Comparison of ENCODE assay signal across 25 cellular contexts in the genomic region with DNA sequence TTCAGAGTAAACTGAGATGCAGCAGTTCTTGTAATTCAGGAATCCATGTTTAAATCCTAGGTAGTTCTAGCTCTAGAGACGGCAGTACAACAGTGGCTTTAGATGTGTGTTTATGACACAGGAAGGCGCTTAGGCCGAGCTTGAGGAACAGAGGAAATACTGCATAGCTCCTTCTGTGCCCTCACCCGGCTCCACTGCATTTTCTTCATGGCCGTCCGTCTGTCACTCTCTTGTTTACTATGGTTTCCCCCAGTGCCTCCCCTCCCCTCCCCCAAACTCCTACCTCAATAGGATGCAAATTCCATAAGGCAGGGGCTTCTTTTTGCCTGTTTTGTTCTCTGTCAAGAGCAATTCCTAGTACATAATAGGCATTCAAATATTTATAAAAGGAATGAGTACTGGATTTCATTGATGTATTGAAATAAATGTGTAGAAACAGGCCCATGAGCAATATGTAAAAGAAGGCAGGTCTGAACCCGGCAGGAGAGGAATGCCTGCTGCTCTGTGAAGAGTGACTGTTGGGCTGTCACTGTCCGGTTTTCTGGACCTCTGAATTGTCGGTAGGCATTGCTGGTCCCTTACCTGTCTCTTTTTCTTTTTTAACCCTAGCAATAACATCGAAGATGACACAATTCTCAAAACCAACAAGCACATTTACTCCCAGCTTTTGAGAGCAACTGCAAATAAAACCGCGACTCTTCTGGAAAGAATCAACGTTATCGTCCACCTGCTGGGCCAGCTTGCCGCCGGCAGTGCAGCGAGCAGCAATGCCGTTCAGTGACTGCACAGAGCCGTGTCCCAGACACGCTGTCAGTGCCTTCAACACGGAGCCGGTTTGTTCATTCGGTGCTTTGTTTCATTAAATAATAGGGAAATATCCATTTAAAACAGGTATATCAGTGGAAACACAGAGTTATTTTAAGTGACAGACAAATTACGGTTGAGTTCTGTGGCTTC. TPM values are rescaled to one million over a fixed set of nuclear protein-coding genes. Genes with fewer than 3 reads are reported as not detected.
DNase-seq lines count a peak whose midpoint lies in the region; ATAC-seq and TF ChIP-seq lines count a peak whose summit lies in the region.
"Had no signal": no experiment of that assay in that cellular context is flagged by ENCODE, and none has a peak within 500 bp of the region (broad histone marks: within the 10 kb centered on the region; RNA-seq: fewer than 3 reads in every experiment).

No MANE protein-coding gene starts in this region.

- no peak overlapping the region for H3K4me3 Mint-ChIP-seq in WTC11
- H3K4me3 Mint-ChIP-seq in activated T-cell treated with anti-CD3 and anti-CD28 coated beads, Interleukin-2, amount 50 U/mL, for 24 hours = no peak overlapping the region
- H3K4me3 Mint-ChIP-seq in activated T-helper 17 cell treated with anti-CD3 and anti-CD28 coated beads, Interleukin-2, amount 50 U/mL, for 72 hours = no peak overlapping the region

- no peaks in the 10 kb centered on the region for H3K79me1 ChIP-seq in mesendoderm (ENCODE audit: low read length)

- WGBS in mesendoderm (ENCODE audit: extremely low coverage, insufficient coverage, low lambda C conversion rate) = no CpG with 5 or more reads among the region's 24 CpGs

- peaks cover 16% of the 10 kb centered on the region for H3K4me1 Mint-ChIP-seq in WTC11
- H3K4me1 Mint-ChIP-seq in activated T-cell treated with anti-CD3 and anti-CD28 coated beads, Interleukin-2, amount 50 U/mL, for 24 hours (ENCODE audit: low read depth) = no peaks in the 10 kb centered on the region
- H3K4me1 Mint-ChIP-seq in activated T-helper 17 cell treated with anti-CD3 and anti-CD28 coated beads, Interleukin-2, amount 50 U/mL, for 72 hours = no peaks in the 10 kb centered on the region

- H3K36me3 Mint-ChIP-seq in WTC11 = peaks cover 39% of the 10 kb centered on the region
- peaks cover 89% of the 10 kb centered on the region for H3K36me3 Mint-ChIP-seq in activated T-cell treated with anti-CD3 and anti-CD28 coated beads, Interleukin-2, amount 50 U/mL, for 24 hours (ENCODE audit: low read depth)
- peaks cover 91% of the 10 kb centered on the region for H3K36me3 Mint-ChIP-seq in activated T-helper 17 cell treated with anti-CD3 and anti-CD28 coated beads, Interleukin-2, amount 50 U/mL, for 72 hours (ENCODE audit: low read depth)

- TF ChIP-seq CTCF in WTC11 (IDR thresholded peaks at IDR 0.05) = no peak
- no peak for TF ChIP-seq CTCF in epithelial cell of esophagus (IDR thresholded peaks at IDR 0.05; ENCODE audit: insufficient read depth, low read depth, low read length, missing control alignments)

- H3K4me2 ChIP-seq in mesendoderm (ENCODE audit: low read length) = no peak overlapping the region

- peak overlapping the region; percentile 25 for H3K27ac ChIP-seq in mesendoderm (ENCODE audit: low read depth, low read length)
- H3K27ac ChIP-seq: HL-60 had no signal

- H3K18ac ChIP-seq in mesendoderm (ENCODE audit: low read length) = no peak overlapping the region

- POLR2A ChIA-PET in WTC11 (lab: Charles Lee) = no interaction called here

- H3K27ac Mint-ChIP-seq in WTC11 = peak overlapping the region; percentile 67
- H3K27ac Mint-ChIP-seq in activated T-cell treated with anti-CD3 and anti-CD28 coated beads, Interleukin-2, amount 50 U/mL, for 24 hours = no peak overlapping the region
- no peak overlapping the region for H3K27ac Mint-ChIP-seq in activated T-helper 17 cell treated with anti-CD3 and anti-CD28 coated beads, Interleukin-2, amount 50 U/mL, for 72 hours

- H3K4ac ChIP-seq in mesendoderm (ENCODE audit: low read depth, low read length) = no peak overlapping the region

- DNase-seq in H7 = peak; percentile 57
- no peak for DNase-seq in WTC11 (ENCODE audit: low spot score)
- DNase-seq in epithelial cell of esophagus (ENCODE audit: low read depth) = peak; percentile 53
- DNase-seq in mesendoderm = no peak
- DNase-seq in activated T-cell treated with anti-CD3 and anti-CD28 coated beads, Interleukin-2, amount 50 U/mL, for 24 hours = no peak
- DNase-seq in stimulated activated CD4-positive, alpha-beta T cell treated with anti-CD3 and anti-CD28 coated beads, Interleukin-2, amount 100 ng/mL, for 48 hours = no peak
- DNase-seq: BE2C, DMS53, GF-D8, H9, KG1, NCI-H1092 treated with DMSO at 0.1 percent for 48 hours, NCI-H146, NCI-H2029, NCI-H2227 treated with DMSO at 0.1 percent for 48 hours, NCI-H510A, PC-3, Right ventricle myocardium superior had no signal

- H2AK5ac ChIP-seq in mesendoderm (ENCODE audit: low read length) = no peak overlapping the region

- no peaks in the 10 kb centered on the region for H3K79me2 ChIP-seq in mesendoderm (ENCODE audit: control insufficient read depth, insufficient read depth, low read length)

- no peak overlapping the region for H4K8ac ChIP-seq in mesendoderm (ENCODE audit: low read depth, low read length)

- ATAC-seq in WTC11 (peak; percentile 41; the same call in 1 of the 2 replicates), GM19395 (IDR thresholded peaks at IDR 0.05; ENCODE audit: unreplicated experiment) (no peak)
- no peak for ATAC-seq in activated T-helper 17 cell treated with anti-CD3 and anti-CD28 coated beads, Interleukin-2, amount 50 U/mL, for 72 hours (replicated peaks)
- ATAC-seq: PC-3 had no signal

- no peak overlapping the region for H3K9ac ChIP-seq in mesendoderm (ENCODE audit: low read length)

- H3K9me3 Mint-ChIP-seq in WTC11 = no peaks in the 10 kb centered on the region
- no peaks in the 10 kb centered on the region for H3K9me3 Mint-ChIP-seq in activated T-cell treated with anti-CD3 and anti-CD28 coated beads, Interleukin-2, amount 50 U/mL, for 24 hours
- no peaks in the 10 kb centered on the region for H3K9me3 Mint-ChIP-seq in activated T-helper 17 cell treated with anti-CD3 and anti-CD28 coated beads, Interleukin-2, amount 50 U/mL, for 72 hours
- H3K9me3 Mint-ChIP-seq: H9 had no signal

- H3K4me3 ChIP-seq in H7 (ENCODE audit: insufficient read depth, low read depth, low read length) = no peak overlapping the region
- H3K4me3 ChIP-seq in epithelial cell of esophagus (ENCODE audit: low read length) = no peak overlapping the region
- no peak overlapping the region for H3K4me3 ChIP-seq in mesendoderm (ENCODE audit: low read length)

- H3K56ac ChIP-seq in mesendoderm (ENCODE audit: low read length) = no peak overlapping the region

- no peaks in the 10 kb centered on the region for H3K27me3 Mint-ChIP-seq in WTC11 (ENCODE audit: low read depth)
- H3K27me3 Mint-ChIP-seq in activated T-cell treated with anti-CD3 and anti-CD28 coated beads, Interleukin-2, amount 50 U/mL, for 24 hours = no peaks in the 10 kb centered on the region
- H3K27me3 Mint-ChIP-seq in activated T-helper 17 cell treated with anti-CD3 and anti-CD28 coated beads, Interleukin-2, amount 50 U/mL, for 72 hours = no peaks in the 10 kb centered on the region

- peaks cover 9% of the 10 kb centered on the region for H3K36me3 ChIP-seq in H7 (replicated peaks; ENCODE audit: control insufficient read depth, insufficient read depth, low read length)
- peaks cover 4% of the 10 kb centered on the region for H3K36me3 ChIP-seq in mesendoderm (ENCODE audit: control insufficient read depth, insufficient read depth, low read length)

- H3K27me3 ChIP-seq in H7 (ENCODE audit: control insufficient read depth, insufficient read depth, low read length) (no peaks in the 10 kb centered on the region), mesendoderm (ENCODE audit: insufficient read depth, low read length, poor library complexity) (no peaks in the 10 kb centered on the region)
- H3K27me3 ChIP-seq: BE2C had no signal

- no peak overlapping the region for H2BK15ac ChIP-seq in mesendoderm (replicated peaks; ENCODE audit: low read depth)

- H2BK5ac ChIP-seq in mesendoderm (ENCODE audit: low read length) = no peak overlapping the region

- CTCF ChIA-PET in WTC11 (lab: Charles Lee) = no interaction called here

- H3K4me1 ChIP-seq in mesendoderm (ENCODE audit: control insufficient read depth, low read depth, low read length) = no peaks in the 10 kb centered on the region
- H3K4me1 ChIP-seq: BE2C had no signal

- no peak overlapping the region for H2BK120ac ChIP-seq in mesendoderm (ENCODE audit: low read depth, low read length)

- H4K5ac ChIP-seq in mesendoderm (ENCODE audit: low read length) = no peak overlapping the region

- no peak overlapping the region for H3K23ac ChIP-seq in mesendoderm (ENCODE audit: low read length)

RNA-seq across cellular contexts. Expression of a gene that starts 12.7 kb away (rescaled TPM):
- not detected in 2 replicates for total RNA-seq in H7 (2014; rRNA removed; shearing (Covaris generic))
- total RNA-seq in WTC11 (2021) = not detected in 3 replicates
- not detected for polyA plus RNA-seq in mesendoderm (2013, experiment 1 of 2)
- polyA plus RNA-seq in mesendoderm (2013, experiment 2 of 2) = not detected
- not detected for total RNA-seq in activated T-helper 17 cell treated with anti-CD3 and anti-CD28 coated beads, Interleukin-2, amount 50 U/mL, for 72 hours
- total RNA-seq: A172, H9, HT-29, PC-3, Right ventricle myocardium superior, RPMI7951, SK-MEL-5 had no signal

RNA-seq across cellular contexts. Expression of a gene that starts 43.5 kb away (rescaled TPM):
- 33.7 and 43.5 TPM in 2 replicates for total RNA-seq in H7 (2014; rRNA removed; shearing (Covaris generic))
- total RNA-seq in WTC11 (2021) = 27.5 to 32.9 TPM (median 29.2 TPM) in 3 replicates
- polyA plus RNA-seq in mesendoderm (2013, experiment 1 of 2) = 23.3 TPM
- 23.2 TPM for polyA plus RNA-seq in mesendoderm (2013, experiment 2 of 2)
- 10 to 100 TPM; 35.9 to 38.0 TPM for total RNA-seq in activated T-helper 17 cell treated with anti-CD3 and anti-CD28 coated beads, Interleukin-2, amount 50 U/mL, for 72 hours

Comparison
In these comparisons a context has a peak if more than half of its experiments do, and no peak if none do; other contexts are left out.
1. DNase-seq: peak in H7 (single experiment) and epithelial cell of esophagus (single experiment); none in WTC11 (single experiment), mesendoderm (single experiment), activated T-cell treated with anti-CD3 and anti-CD28 coated beads, Interleukin-2, amount 50 U/mL, for 24 hours (single experiment) and stimulated activated CD4-positive, alpha-beta T cell treated with anti-CD3 and anti-CD28 coated beads, Interleukin-2, amount 100 ng/mL, for 48 hours (0 of 2).